In genomic region chr1:153535664-153536585, GRCh38 we compare ENCODE assay signal across 8 cellular contexts. TPM values are rescaled to one million over a fixed set of nuclear protein-coding genes. Genes with fewer than 3 reads are reported as not detected.
DNase-seq lines count a peak whose midpoint lies in the region; ATAC-seq, FAIRE-seq and TF ChIP-seq lines count a peak whose summit lies in the region.

TSS of gene S100A6 (minus strand) at chr1:153535991. CDS start at chr1:153535339, 652 bp downstream.

- no peaks in the 10 kb centered on the region for H3K27me3 Mint-ChIP-seq in CD4-positive, alpha-beta memory T cell

- peak within 1 kb of the TSS; percentile 92 for H3K27ac ChIP-seq in CD4-positive, alpha-beta memory T cell (ENCODE audit: low read depth, low read length)
- peak within 1 kb of the TSS; percentile 96 to 99 (median 97) for H3K27ac ChIP-seq in esophagus muscularis mucosa (replicated peaks in 1 of 4)
- peak within 1 kb of the TSS; percentile 99 for H3K27ac ChIP-seq in muscle layer of duodenum (ENCODE audit: low read length)

- WGBS in esophagus muscularis mucosa, result under 1% methylated on average over 43 of the region's 51 CpGs

- intact Hi-C loops in CD4-positive, alpha-beta memory T cell (cut with micrococcal nuclease), result loop anchor here (1.0 kb wide), 1 partner anchor 9 kb away; the partner anchor contains the start of gene S100A4
- intact Hi-C loops in esophagus muscularis mucosa (cut with DNase I), result no loop called here

- peak within 1 kb of the TSS; percentile 92 to 98 (median 97) for H3K4me3 Mint-ChIP-seq in CD4-positive, alpha-beta memory T cell

- no peak for TF ChIP-seq CTCF in esophagus muscularis mucosa (IDR thresholded peaks at IDR 0.05)

- POLR2A ChIA-PET in CD4-positive, alpha-beta memory T cell (lab: Charles Lee; ENCODE audit: partially characterized antibody), result interaction anchor here (0.9 to 7.2 kb wide), 20 partner anchors 9 to 1699 kb away, joined by 3 to 631 read pairs (median 7); partner anchors contain the start of genes CHTOP, INTS3, RPS27 and S100A2

- H3K4me3 ChIP-seq in CD4-positive, alpha-beta memory T cell (ENCODE audit: low read length in 2 of 2), result peak within 1 kb of the TSS; percentile 79 to 85
- H3K4me3 ChIP-seq in esophagus muscularis mucosa, result peak within 1 kb of the TSS; percentile 70 to 91 (median 85)
- H3K4me3 ChIP-seq in muscle layer of duodenum (ENCODE audit: low read depth in 1 of 2, low read length in 2 of 2), result peak within 1 kb of the TSS; percentile 85 to 89

- FAIRE-seq in RCC 7860 (lab: Jason Lieb, UNC), result no peak

- H3K27ac Mint-ChIP-seq in CD4-positive, alpha-beta memory T cell, result peak within 1 kb of the TSS; percentile 93 to 99 (median 98)

- peaks cover 79% of the 10 kb centered on the region for H3K4me1 ChIP-seq in CD4-positive, alpha-beta memory T cell (ENCODE audit: insufficient read depth, low read length)
- H3K4me1 ChIP-seq in esophagus muscularis mucosa (peaks cover 34 to 53% (median 49%) of the 10 kb centered on the region in 4 donors), muscle layer of duodenum (ENCODE audit: control insufficient read depth in 1 of 2, insufficient read depth in 2 of 2, low read length in 2 of 2) (peaks cover 28 to 39% of the 10 kb centered on the region in 2 donors)

- no peaks in the 10 kb centered on the region for H3K9me3 Mint-ChIP-seq in CD4-positive, alpha-beta memory T cell

- CTCF ChIA-PET in CD4-positive, alpha-beta memory T cell (lab: Charles Lee; ENCODE audit: partially characterized antibody), result interaction anchor here (0.7 to 7.6 kb wide), 8 partner anchors 9 to 98 kb away, joined by 3 to 225 read pairs (median 14); partner anchors contain the start of genes CHTOP, S100A2, S100A3 and S100A4

- H3K36me3 Mint-ChIP-seq in CD4-positive, alpha-beta memory T cell, result peaks cover 8 to 28% of the 10 kb centered on the region in 2 donors

- H3K27me3 ChIP-seq in CD4-positive, alpha-beta memory T cell (ENCODE audit: insufficient read depth, low read length), result no peaks in the 10 kb centered on the region
- H3K27me3 ChIP-seq in esophagus muscularis mucosa, result no peaks in the 10 kb centered on the region
- no peaks in the 10 kb centered on the region for H3K27me3 ChIP-seq in muscle layer of duodenum (ENCODE audit: low read depth, low read length)

- H3K36me3 ChIP-seq in CD4-positive, alpha-beta memory T cell (ENCODE audit: insufficient read depth, low read length), result peaks cover 7% of the 10 kb centered on the region
- peaks cover 0 to 7% (median 3%) of the 10 kb centered on the region in 4 donors for H3K36me3 ChIP-seq in esophagus muscularis mucosa
- peaks cover 0 to 4% of the 10 kb centered on the region in 2 donors for H3K36me3 ChIP-seq in muscle layer of duodenum (ENCODE audit: control insufficient read depth in 1 of 2, insufficient read depth in 2 of 2, low read length in 2 of 2)

- no peaks in the 10 kb centered on the region for H3K9me3 ChIP-seq in CD4-positive, alpha-beta memory T cell (ENCODE audit: control insufficient read depth in 1 of 2, low read length in 2 of 2)
- H3K9me3 ChIP-seq in esophagus muscularis mucosa (no peaks in the 10 kb centered on the region), muscle layer of duodenum (ENCODE audit: control insufficient read depth in 1 of 2, low read length in 2 of 2) (no peaks in the 10 kb centered on the region)

- no peak for TF ChIP-seq EP300 in esophagus muscularis mucosa (IDR thresholded peaks at IDR 0.05)

- DNase-seq in CD4-positive, alpha-beta memory T cell, result peak; percentile 81 to 93 (median 84)
- DNase-seq in RCC 7860 (ENCODE audit: low spot score), result peak; percentile 85
- DNase-seq in activated T-helper 1 cell treated with anti-CD3 and anti-CD28 coated beads, Interleukin-2, amount 50 U/mL, for 16 hours (ENCODE audit: low read depth in 1 of 2, low spot score in 1 of 2), result peak; percentile 65 to 69
- peak; percentile 98 for DNase-seq in esophagus muscularis mucosa (ENCODE audit: extremely low spot score)
- DNase-seq in stimulated activated CD8-positive, alpha-beta memory T cell treated with anti-CD3 and anti-CD28 coated beads, Interleukin-4, amount 100 ng/mL, for 48 hours, result peak; percentile 87

- peaks cover 56 to 94% (median 76%) of the 10 kb centered on the region in 4 donors for H3K4me1 Mint-ChIP-seq in CD4-positive, alpha-beta memory T cell

- peak; percentile 52 for TF ChIP-seq POLR2A in esophagus muscularis mucosa (IDR thresholded peaks at IDR 0.05; ENCODE audit: low read depth)

- ATAC-seq in HG02759 (IDR thresholded peaks at IDR 0.05; ENCODE audit: unreplicated experiment) (peak; percentile 46), GM21423 (IDR thresholded peaks at IDR 0.05; ENCODE audit: unreplicated experiment) (no peak)

RNA-seq across cellular contexts. Expression of gene S100A6, which starts in this region (rescaled TPM):
- 100 to 1,000 TPM; 342 to 356 TPM for total RNA-seq in CD4-positive, alpha-beta memory T cell
- polyA plus RNA-seq in CD4-positive, alpha-beta memory T cell, result 100 to 1,000 TPM; 848 to 918 TPM
- 100 to 1,000 TPM; 432 to 759 (median 607) TPM for total RNA-seq in esophagus muscularis mucosa
